In genomic region chr20:3383878-3384495, GRCh38 we compare ENCODE assay signal across 14 cellular contexts. TPM values are rescaled to one million over a fixed set of nuclear protein-coding genes. Genes with fewer than 3 reads are reported as not detected.
DNase-seq lines count a peak whose midpoint lies in the region; ATAC-seq lines count a peak whose summit lies in the region.
"Had no signal": no experiment of that assay in that cellular context is flagged by ENCODE, and none has a peak within 500 bp of the region (broad histone marks: within the 10 kb centered on the region; RNA-seq: fewer than 3 reads in every experiment).

No MANE protein-coding gene starts in this region.

- DNase-seq in activated naive CD4-positive, alpha-beta T cell treated with Interleukin-2 at 50 U/mL for 16 hours: peak; percentile 38
- no peak for DNase-seq in activated naive CD4-positive, alpha-beta T cell treated with anti-CD3 and anti-CD28 coated beads, Interleukin-2, amount 50 U/mL, for 16 hours
- DNase-seq in activated naive CD4-positive, alpha-beta T cell treated with anti-CD3 and anti-CD28 coated beads, Interleukin-2, amount 50 U/mL, for 72 hours (ENCODE audit: low spot score in 2 of 2): peak in 1 of 2 donors; percentile 57
- DNase-seq in stimulated activated effector memory CD8-positive, alpha-beta T cell treated with anti-CD3 and anti-CD28 coated beads, Interleukin-12 subunit alpha, Interleukin-12 subunit beta, amount 100 ng/mL, for 72 hours (ENCODE audit: low spot score in 2 of 2): peak; percentile 8 to 71
- no peak for DNase-seq in ecto neural progenitor cell (ENCODE audit: low spot score)
- DNase-seq in glomerular visceral epithelial cell (ENCODE audit: extremely low spot score): no peak
- DNase-seq: CD8-positive, alpha-beta T cell; NCI-H1417; NCI-H526 treated with DMSO at 0.1 percent for 48 hours; nucleus accumbens had no signal

- ATAC-seq in HG02610 (IDR thresholded peaks at IDR 0.05; ENCODE audit: unreplicated experiment): peak; percentile 63
- ATAC-seq in activated naive CD4-positive, alpha-beta T cell treated with anti-CD3 and anti-CD28 coated beads, Interleukin-2, amount 50 U/mL, for 72 hours: peak; percentile 92 to 98
- peak; percentile 99 for ATAC-seq in stimulated activated effector memory CD8-positive, alpha-beta T cell treated with anti-CD3 and anti-CD28 coated beads, Interleukin-12 subunit alpha, Interleukin-12 subunit beta, amount 100 ng/mL, for 72 hours
- ATAC-seq in GM21447 (IDR thresholded peaks at IDR 0.05; ENCODE audit: unreplicated experiment): no peak
- ATAC-seq: CD8-positive, alpha-beta T cell; HepG2 had no signal

- peaks cover 4 to 36% of the 10 kb centered on the region in 2 donors for H3K36me3 Mint-ChIP-seq in activated naive CD4-positive, alpha-beta T cell treated with anti-CD3 and anti-CD28 coated beads, Interleukin-2, amount 50 U/mL, for 72 hours
- H3K36me3 Mint-ChIP-seq in stimulated activated effector memory CD8-positive, alpha-beta T cell treated with anti-CD3 and anti-CD28 coated beads, Interleukin-12 subunit alpha, Interleukin-12 subunit beta, amount 100 ng/mL, for 72 hours: peaks cover 15% of the 10 kb centered on the region

- peak overlapping the region; percentile 40 for H3K4me3 Mint-ChIP-seq in stimulated activated effector memory CD8-positive, alpha-beta T cell treated with anti-CD3 and anti-CD28 coated beads, Interleukin-12 subunit alpha, Interleukin-12 subunit beta, amount 100 ng/mL, for 72 hours
- H3K4me3 Mint-ChIP-seq: CD8-positive, alpha-beta T cell; dendritic cell treated with granulocyte-macrophage colony-stimulating factor and Interleukin-4, amounts not matched to agents 40 ng/mL and 50 ng/mL, for 4 days had no signal

- peaks cover 23% of the 10 kb centered on the region for H3K4me1 Mint-ChIP-seq in stimulated activated effector memory CD8-positive, alpha-beta T cell treated with anti-CD3 and anti-CD28 coated beads, Interleukin-12 subunit alpha, Interleukin-12 subunit beta, amount 100 ng/mL, for 72 hours

- H3K9me3 Mint-ChIP-seq in activated naive CD4-positive, alpha-beta T cell treated with anti-CD3 and anti-CD28 coated beads, Interleukin-2, amount 50 U/mL, for 72 hours: peaks cover 0 to 13% of the 10 kb centered on the region in 2 donors
- H3K9me3 Mint-ChIP-seq in stimulated activated effector memory CD8-positive, alpha-beta T cell treated with anti-CD3 and anti-CD28 coated beads, Interleukin-12 subunit alpha, Interleukin-12 subunit beta, amount 100 ng/mL, for 72 hours: peaks cover 5% of the 10 kb centered on the region
- H3K9me3 Mint-ChIP-seq: CD8-positive, alpha-beta T cell; dendritic cell treated with granulocyte-macrophage colony-stimulating factor and Interleukin-4, amounts not matched to agents 40 ng/mL and 50 ng/mL, for 4 days had no signal

- H3K27ac Mint-ChIP-seq in activated naive CD4-positive, alpha-beta T cell treated with anti-CD3 and anti-CD28 coated beads, Interleukin-2, amount 50 U/mL, for 72 hours: peak overlapping the region; percentile 66 to 99
- H3K27ac Mint-ChIP-seq in stimulated activated effector memory CD8-positive, alpha-beta T cell treated with anti-CD3 and anti-CD28 coated beads, Interleukin-12 subunit alpha, Interleukin-12 subunit beta, amount 100 ng/mL, for 72 hours: peak overlapping the region; percentile 96
- H3K27ac Mint-ChIP-seq: CD8-positive, alpha-beta T cell; dendritic cell treated with granulocyte-macrophage colony-stimulating factor and Interleukin-4, amounts not matched to agents 40 ng/mL and 50 ng/mL, for 4 days had no signal

RNA-seq across cellular contexts. Expression of gene DNAAF9, which starts 23.5 kb away (rescaled TPM):
- 1 to 10 TPM in 1 of 2 donors, under 1 TPM in 1; 0.66 to 2.4 TPM for total RNA-seq in activated naive CD4-positive, alpha-beta T cell treated with anti-CD3 and anti-CD28 coated beads, Interleukin-2, amount 50 U/mL, for 72 hours

Comparison
In these comparisons a context has a peak if more than half of its experiments do, and no peak if none do; other contexts are left out.
1. DNase-seq: peak in activated naive CD4-positive, alpha-beta T cell treated with Interleukin-2 at 50 U/mL for 16 hours (single experiment) and stimulated activated effector memory CD8-positive, alpha-beta T cell treated with anti-CD3 and anti-CD28 coated beads, Interleukin-12 subunit alpha, Interleukin-12 subunit beta, amount 100 ng/mL, for 72 hours (2 of 2); none in activated naive CD4-positive, alpha-beta T cell treated with anti-CD3 and anti-CD28 coated beads, Interleukin-2, amount 50 U/mL, for 16 hours (single experiment), ecto neural progenitor cell (single experiment) and glomerular visceral epithelial cell (single experiment).